ENCODE assay signal across 1 cellular context in genomic region chr6:139124887-139125672, GRCh38.
TF ChIP-seq lines count a peak whose summit lies in the region.

No MANE protein-coding gene starts in this region.

TF ChIP-seq in HEK293, 187 proteins besides CTCF, POLR2A, EP300 and RAD21 (continued from another document):
- TF ChIP-seq ZBTB10 (tag by site-specific recombination; IDR thresholded peaks at IDR 0.05) (no peak), SETDB1 (IDR thresholded peaks at IDR 0.05; ENCODE audit: insufficient read length, low read length) (peak; percentile 11), ZNF692 (tag by site-specific recombination; IDR thresholded peaks at IDR 0.05) (0 out of 2 replicates have a peak, but pooled peaks have one; percentile 31), ZNF548 (tag by site-specific recombination; IDR thresholded peaks at IDR 0.05) (no peak), ZNF529 (tag by site-specific recombination; IDR thresholded peaks at IDR 0.05; ENCODE audit: insufficient replicate concordance) (no peak), FEZF1 (tag by site-specific recombination; IDR thresholded peaks at IDR 0.05) (no peak), ZNF658 (tag by site-specific recombination; IDR thresholded peaks at IDR 0.05) (no peak), KLF9 (tag by site-specific recombination; IDR thresholded peaks at IDR 0.05; ENCODE audit: low read depth) (0 out of 2 replicates have a peak, but pooled peaks have one; percentile 19), GLI2 (tag by site-specific recombination; IDR thresholded peaks at IDR 0.05; ENCODE audit: borderline replicate concordance, low read depth) (no peak), TRIM28 (IDR thresholded peaks at IDR 0.05; ENCODE audit: borderline replicate concordance, low read length) (peak; percentile 68; the same call in 1 of the 2 replicates), ZNF626 (tag by site-specific recombination; IDR thresholded peaks at IDR 0.05) (no peak), ZNF518A (tag by site-specific recombination; conservative IDR thresholded peaks at IDR 0.05; ENCODE audit: low read depth) (peak; percentile 56; the same call in 1 of the 2 replicates), ZNF560 (tag by site-specific recombination; IDR thresholded peaks at IDR 0.05; ENCODE audit: borderline replicate concordance) (no peak), ZNF654 (tag by site-specific recombination; IDR thresholded peaks at IDR 0.05; ENCODE audit: low read depth) (peak; percentile 75)
